ENCODE assay signal across 8 cellular contexts in the genomic region with DNA sequence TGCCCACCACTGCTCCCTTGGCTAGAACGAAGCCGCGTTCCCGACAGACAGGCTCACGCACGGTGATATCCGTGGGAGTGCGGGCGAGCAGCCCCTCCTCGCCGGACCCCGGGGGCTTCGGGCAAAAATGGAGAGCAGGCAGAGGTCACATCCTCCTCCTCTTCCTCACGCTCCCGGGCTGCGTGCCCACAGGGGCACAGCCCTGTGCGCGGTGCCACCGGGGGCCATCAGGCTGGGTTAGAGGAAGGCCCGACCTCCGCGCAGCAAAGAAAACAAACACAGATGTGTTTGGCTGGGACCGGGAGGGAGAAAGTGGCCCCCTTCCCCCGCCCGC. TPM values are rescaled to one million over a fixed set of nuclear protein-coding genes. Genes with fewer than 3 reads are reported as not detected.
DNase-seq lines count a peak whose midpoint lies in the region; ATAC-seq and TF ChIP-seq lines count a peak whose summit lies in the region.

No MANE protein-coding gene starts in this region.

- H3K36me3 Mint-ChIP-seq in CD8-positive, alpha-beta memory T cell = no peaks in the 10 kb centered on the region
- no peaks in the 10 kb centered on the region for H3K36me3 Mint-ChIP-seq in IgD-negative memory B cell

- no peaks in the 10 kb centered on the region for H3K36me3 ChIP-seq in CD8-positive, alpha-beta memory T cell (ENCODE audit: insufficient read depth, low read length)
- H3K36me3 ChIP-seq in effector memory CD4-positive, alpha-beta T cell (ENCODE audit: control insufficient read depth, insufficient read depth, low read length) = no peaks in the 10 kb centered on the region

- no peak for DNase-seq in CD8-positive, alpha-beta memory T cell
- no peak for DNase-seq in effector memory CD4-positive, alpha-beta T cell
- DNase-seq in omental fat pad (ENCODE audit: low spot score) (no peak), NCI-H82 treated with DMSO at 0.1 percent for 48 hours (lab: John Stamatoyannopoulos, UW; ENCODE audit: unreplicated experiment) (no peak), NCI-H2029 treated with DMSO at 0.1 percent for 48 hours (lab: John Stamatoyannopoulos, UW) (no peak)

- CTCF ChIA-PET in CD8-positive, alpha-beta memory T cell (lab: Charles Lee) = no interaction called here

- TF ChIP-seq CTCF in omental fat pad (IDR thresholded peaks at IDR 0.05) = no peak

- peak overlapping the region; percentile 52 to 83 (median 73) for H3K4me3 Mint-ChIP-seq in CD8-positive, alpha-beta memory T cell
- peak overlapping the region; percentile 84 to 92 (median 86) for H3K4me3 Mint-ChIP-seq in IgD-negative memory B cell

- no peaks in the 10 kb centered on the region for H3K9me3 ChIP-seq in CD8-positive, alpha-beta memory T cell (ENCODE audit: low read length)
- no peaks in the 10 kb centered on the region for H3K9me3 ChIP-seq in effector memory CD4-positive, alpha-beta T cell (ENCODE audit: control insufficient read depth, low read length)

- peak; percentile 2 for ATAC-seq in omental fat pad (ENCODE audit: low FRiP score)
- no peak for ATAC-seq in HG03460 (IDR thresholded peaks at IDR 0.05; ENCODE audit: unreplicated experiment)
- ATAC-seq in GM18861 (IDR thresholded peaks at IDR 0.05; ENCODE audit: unreplicated experiment) = no peak

- H3K27ac Mint-ChIP-seq in CD8-positive, alpha-beta memory T cell = peak overlapping the region in 1 of 8 donors; percentile 8
- peak overlapping the region; percentile 25 to 78 (median 67) for H3K27ac Mint-ChIP-seq in IgD-negative memory B cell

- peaks cover 38 to 48% of the 10 kb centered on the region in 2 donors for H3K27me3 Mint-ChIP-seq in CD8-positive, alpha-beta memory T cell
- H3K27me3 Mint-ChIP-seq in IgD-negative memory B cell = peaks cover 28% of the 10 kb centered on the region

- peaks cover 9 to 22% (median 10%) of the 10 kb centered on the region in 3 donors for H3K4me1 Mint-ChIP-seq in CD8-positive, alpha-beta memory T cell
- H3K4me1 Mint-ChIP-seq in IgD-negative memory B cell = peaks cover 6 to 18% (median 9%) of the 10 kb centered on the region in 3 donors

- H3K4me1 ChIP-seq in CD8-positive, alpha-beta memory T cell (ENCODE audit: insufficient read depth, low read length) = peaks cover 8% of the 10 kb centered on the region
- H3K4me1 ChIP-seq in effector memory CD4-positive, alpha-beta T cell (ENCODE audit: control insufficient read depth, insufficient read depth, low read length, poor library complexity, severe bottlenecking) = peaks cover 26% of the 10 kb centered on the region

- H3K27ac ChIP-seq in CD8-positive, alpha-beta memory T cell (ENCODE audit: low read depth, low read length) = no peak overlapping the region
- no peak overlapping the region for H3K27ac ChIP-seq in effector memory CD4-positive, alpha-beta T cell (ENCODE audit: insufficient read depth, low read length, poor library complexity, severe bottlenecking)

- peak overlapping the region; percentile 19 for H3K4me3 ChIP-seq in CD8-positive, alpha-beta memory T cell (ENCODE audit: low read length)
- H3K4me3 ChIP-seq in effector memory CD4-positive, alpha-beta T cell (ENCODE audit: insufficient read depth, low read depth, low read length, poor library complexity, severe bottlenecking) = peak overlapping the region; percentile 54

- peaks cover 0 to 4% (median 0%) of the 10 kb centered on the region in 5 donors for H3K9me3 Mint-ChIP-seq in CD8-positive, alpha-beta memory T cell
- H3K9me3 Mint-ChIP-seq in IgD-negative memory B cell = peaks cover 0 to 2% (median 0%) of the 10 kb centered on the region in 3 donors

- POLR2A ChIA-PET in CD8-positive, alpha-beta memory T cell (lab: Charles Lee) = no interaction called here

- peaks cover 42% of the 10 kb centered on the region for H3K27me3 ChIP-seq in CD8-positive, alpha-beta memory T cell (ENCODE audit: insufficient read depth, low read length, poor library complexity, severe bottlenecking)
- H3K27me3 ChIP-seq in effector memory CD4-positive, alpha-beta T cell (replicated peaks; ENCODE audit: control insufficient read depth, insufficient read depth, low read length, poor library complexity, severe bottlenecking) = peaks cover 41% of the 10 kb centered on the region

RNA-seq across cellular contexts. Expression of a gene that starts 0.5 kb away (rescaled TPM):
- total RNA-seq in CD8-positive, alpha-beta memory T cell = under 1 TPM; 0.24 to 0.33 TPM
- not detected for polyA plus RNA-seq in CD8-positive, alpha-beta memory T cell
- polyA plus RNA-seq in IgD-negative memory B cell = not detected
- total RNA-seq in omental fat pad = 1 to 10 TPM in 3 of 4 donors, under 1 TPM in 1; 0.69 to 7.3 (median 2.5) TPM

RNA-seq across cellular contexts. Expression of a gene that starts 55.3 kb away (rescaled TPM):
- 10 to 100 TPM; 28.6 to 30.2 TPM for total RNA-seq in CD8-positive, alpha-beta memory T cell
- polyA plus RNA-seq in CD8-positive, alpha-beta memory T cell = 71.6 TPM
- 30.7 TPM for polyA plus RNA-seq in IgD-negative memory B cell
- 10 to 100 TPM; 18.9 to 60.2 (median 37.8) TPM for total RNA-seq in omental fat pad
